Comparison of ENCODE assay signal across 33 cellular contexts in the genomic region with DNA sequence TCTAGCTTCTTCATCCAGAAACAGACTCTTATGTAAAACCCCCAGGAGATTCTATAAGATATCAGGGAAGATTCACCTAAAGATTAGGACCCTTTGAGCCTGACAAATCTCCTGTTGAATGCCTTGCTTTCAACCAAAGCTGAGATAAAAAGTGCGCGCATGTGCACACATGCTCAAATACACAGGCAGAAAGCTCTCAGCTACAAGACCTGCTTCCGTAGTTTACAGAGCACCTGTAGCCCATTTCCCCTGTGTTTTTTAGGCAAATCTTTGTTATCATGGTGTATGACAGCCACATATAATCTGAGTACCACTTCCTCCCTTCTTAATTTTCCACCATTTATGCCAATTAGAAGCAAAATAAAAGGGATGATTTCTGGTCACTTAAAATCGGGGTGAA.
"Had no signal": no experiment of that assay in that cellular context is flagged by ENCODE, and none has a peak within 500 bp of the region (broad histone marks: within the 10 kb centered on the region; RNA-seq: fewer than 3 reads in every experiment).

No MANE protein-coding gene starts in this region.

- H3K27ac ChIP-seq: adrenal gland, body of pancreas, brain microvascular endothelial cell, breast epithelium, VCaP had no signal

- H3K36me3 ChIP-seq: adrenal gland, brain microvascular endothelial cell, breast epithelium had no signal

- FAIRE-seq: astrocyte, TTC549 had no signal

- DNase-seq: activated B cell treated with CpG ODN at 0.5 μM for 24 hours; activated CD4-positive, alpha-beta memory T cell treated with anti-CD3 and anti-CD28 coated beads for 36 hours; activated CD4-positive, alpha-beta T cell treated with anti-CD3 and anti-CD28 coated beads for 4 hours; activated CD4-positive, alpha-beta T cell treated with anti-CD3 and anti-CD28 coated beads, Interleukin-2, amount 10 ng/mL, durations not matched to agents 24 days and 14 days; activated CD4-positive, alpha-beta T cell treated with anti-CD3 and anti-CD28 coated beads, Interleukin-2, amount 50 U/mL, for 1 hour; activated CD4-positive, alpha-beta T cell treated with anti-CD3 and anti-CD28 coated beads, Interleukin-2, amount 50 U/mL, for 4 hours; activated CD4-positive, CD25-positive, alpha-beta regulatory T cell treated with anti-CD3 and anti-CD28 coated beads, Interleukin-2, amount 50 U/mL, for 72 hours; activated CD8-positive, alpha-beta memory T cell treated with anti-CD3 and anti-CD28 coated beads, Interleukin-2, amount 50 U/mL, for 4 hours; activated CD8-positive, alpha-beta T cell treated with anti-CD3 and anti-CD28 coated beads for 36 hours; activated effector memory CD4-positive, alpha-beta T cell treated with anti-CD3 and anti-CD28 coated beads, Interleukin-2, amount 50 U/mL, for 16 hours; activated gamma-delta T cell treated with Interleukin-2 at 50 U/mL for 16 hours; activated naive CD4-positive, alpha-beta T cell; activated naive CD4-positive, alpha-beta T cell treated with anti-CD3 and anti-CD28 coated beads for 36 hours; activated naive CD4-positive, alpha-beta T cell treated with anti-CD3 and anti-CD28 coated beads, Interleukin-2, amount 50 U/mL, for 16 hours; activated naive CD8-positive, alpha-beta T cell treated with anti-CD3 and anti-CD28 coated beads for 36 hours; activated T-cell treated with anti-CD3 and anti-CD28 coated beads for 4 hours; activated T-cell treated with anti-CD3 and anti-CD28 coated beads, Interleukin-2, amount 50 U/mL, for 1 hour; activated T-cell treated with anti-CD3 and anti-CD28 coated beads, Interleukin-2, amount 50 U/mL, for 4 hours; activated T-cell treated with anti-CD3 and anti-CD28 coated beads, Interleukin-2, amount 50 U/mL, for 72 hours; amniotic stem cell; aorta; brain microvascular endothelial cell; central memory CD4-positive, alpha-beta T cell; T-helper 2 cell; T-helper 9 cell had no signal

- H3K9me3 ChIP-seq: adrenal gland, breast epithelium had no signal

- H3K4me3 ChIP-seq: adrenal gland, body of pancreas, breast epithelium had no signal

- ATAC-seq: activated CD8-positive, alpha-beta T cell treated with anti-CD3 and anti-CD28 coated beads for 36 hours; activated naive CD4-positive, alpha-beta T cell treated with anti-CD3 and anti-CD28 coated beads, Interleukin-2, amount 50 U/mL, for 72 hours; activated T-cell treated with anti-CD3 and anti-CD28 coated beads, Interleukin-2, amount 50 U/mL, for 4 hours; activated T-cell treated with anti-CD3 and anti-CD28 coated beads, Interleukin-2, amount 50 U/mL, for 72 hours; activated T-helper 17 cell treated with anti-CD3 and anti-CD28 coated beads, Interleukin-2, amount 50 U/mL, for 72 hours had no signal

- H3K4me1 ChIP-seq: adrenal gland, breast epithelium had no signal

- H3K27me3 ChIP-seq: adrenal gland, body of pancreas, brain microvascular endothelial cell, breast epithelium had no signal
